In genomic region chr7:103140684-103141083, GRCh38 we compare ENCODE assay signal across 24 cellular contexts.
"Had no signal": no experiment of that assay in that cellular context is flagged by ENCODE, and none has a peak within 500 bp of the region (broad histone marks: within the 10 kb centered on the region; RNA-seq: fewer than 3 reads in every experiment).

No MANE protein-coding gene starts in this region.

- ATAC-seq: left lung; lower lobe of right lung; natural killer cell; sciatic nerve; stimulated activated naive B cell treated with anti-CD40 and anti-IgM and Interleukin-4, amounts not matched to agents 10 μg/mL and 1 μg/mL and 100 μg/mL, for 72 hours; stimulated activated naive CD8-positive, alpha-beta T cell treated with anti-CD3 and anti-CD28 coated beads, Interleukin-15, Interleukin-2, amounts not matched to agents 100 U/mL and 50 U/mL, for 24 hours had no signal

- DNase-seq: hippocampal formation; left colon; left lung; lower lobe of right lung; mammary epithelial cell; mesenchymal stem cell; naive B cell; natural killer cell; ovary; stimulated activated CD4-positive, alpha-beta T cell treated with anti-CD3 and anti-CD28 coated beads, Interleukin-12 subunit alpha, Interleukin-12 subunit beta, amount 100 ng/mL, for 4 hours; stimulated activated CD4-positive, alpha-beta T cell treated with anti-CD3 and anti-CD28 coated beads, Interleukin-15, amount 100 ng/mL, for 24 hours; stimulated activated CD4-positive, alpha-beta T cell treated with anti-CD3 and anti-CD28 coated beads, Interleukin-2, amount 100 ng/mL, for 24 hours; stimulated activated CD4-positive, alpha-beta T cell treated with anti-CD3 and anti-CD28 coated beads, Interleukin-4, amount 100 ng/mL, for 1 hour; stimulated activated naive B cell treated with anti-CD40 and anti-IgM and Interleukin-4, amounts not matched to agents 10 μg/mL and 1 μg/mL and 100 μg/mL, for 72 hours; stimulated activated naive CD8-positive, alpha-beta T cell treated with anti-CD3 and anti-CD28 coated beads, Interleukin-15, Interleukin-2, amounts not matched to agents 100 U/mL and 50 U/mL, for 24 hours; stomach; testis; tibial artery; uterus had no signal

- H3K27me3 Mint-ChIP-seq: naive B cell; progenitor cell of endocrine pancreas; stimulated activated naive B cell treated with anti-CD40 and anti-IgM and Interleukin-4, amounts not matched to agents 10 μg/mL and 1 μg/mL and 100 μg/mL, for 72 hours had no signal

- H3K27ac ChIP-seq: left lung, lower lobe of right lung, ovary, right atrium auricular region, skin epidermis, uterus had no signal

- H3K4me1 ChIP-seq: left lung, lower lobe of right lung, right atrium auricular region, uterus had no signal

- H3K9me3 Mint-ChIP-seq: naive B cell; natural killer cell; stimulated activated naive B cell treated with anti-CD40 and anti-IgM and Interleukin-4, amounts not matched to agents 10 μg/mL and 1 μg/mL and 100 μg/mL, for 72 hours had no signal

- H3K9me3 ChIP-seq: left lung, lower lobe of right lung, ovary, right atrium auricular region, stomach, testis, tibial artery, uterus had no signal

- H3K27me3 ChIP-seq: left lung, ovary, right atrium auricular region, stomach, testis, tibial artery, uterus had no signal

- H3K4me3 Mint-ChIP-seq: naive B cell; natural killer cell; stimulated activated naive B cell treated with anti-CD40 and anti-IgM and Interleukin-4, amounts not matched to agents 10 μg/mL and 1 μg/mL and 100 μg/mL, for 72 hours had no signal

- FAIRE-seq: keratinocyte had no signal

- H3K4me3 ChIP-seq: left lung, lower lobe of right lung, ovary, right atrium auricular region, skin epidermis, stomach, testis, tibial artery, uterus had no signal

- H3K27ac Mint-ChIP-seq: natural killer cell; progenitor cell of endocrine pancreas; stimulated activated naive B cell treated with anti-CD40 and anti-IgM and Interleukin-4, amounts not matched to agents 10 μg/mL and 1 μg/mL and 100 μg/mL, for 72 hours had no signal

- H3K36me3 Mint-ChIP-seq: natural killer cell had no signal

- H3K36me3 ChIP-seq: left lung, lower lobe of right lung, ovary, right atrium auricular region, stomach, tibial artery, uterus had no signal
